ENCODE assay signal across 29 cellular contexts in the genomic region with DNA sequence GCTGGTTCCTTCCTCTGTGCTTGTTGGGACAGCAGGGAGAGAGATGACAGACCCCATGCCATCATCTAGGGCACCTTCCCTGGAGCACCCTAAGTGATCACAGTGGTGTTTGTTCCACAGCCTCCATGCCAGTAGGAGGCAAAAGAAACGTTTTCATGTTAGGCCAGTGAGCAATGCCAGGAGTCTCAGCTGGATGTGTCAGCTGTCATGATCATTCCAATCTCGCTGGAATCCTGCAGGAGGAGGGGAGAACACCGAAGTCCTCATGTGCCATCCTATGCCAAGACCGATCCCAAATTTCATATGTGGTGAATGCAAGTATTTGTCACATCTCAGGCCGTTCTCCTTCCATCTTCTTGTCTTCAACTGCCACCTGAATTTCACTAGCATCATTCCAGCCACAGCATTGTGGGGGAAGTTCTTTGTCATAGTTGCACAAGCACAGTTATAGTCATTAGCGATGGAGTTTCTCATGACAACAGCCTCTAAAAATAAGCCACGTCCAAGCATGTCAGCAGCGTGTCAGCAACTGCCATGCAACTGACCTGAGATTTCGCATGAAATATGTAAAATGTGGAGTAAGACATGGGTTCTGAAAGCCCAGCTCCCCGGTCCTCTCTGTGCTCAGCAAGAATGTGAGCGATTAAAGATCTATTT.
A peak's percentile ranks its signal among the peaks of the same experiment; 100 is the strongest.
DNase-seq lines count a peak whose midpoint lies in the region; ATAC-seq and TF ChIP-seq lines count a peak whose summit lies in the region.
"Had no signal": no experiment of that assay in that cellular context is flagged by ENCODE, and none has a peak within 500 bp of the region (broad histone marks: within the 10 kb centered on the region; RNA-seq: fewer than 3 reads in every experiment).

No MANE protein-coding gene starts in this region.

- peaks cover 28% of the 10 kb centered on the region for H3K36me3 Mint-ChIP-seq in Calu3 (ENCODE audit: insufficient read depth, unreplicated experiment)
- H3K36me3 Mint-ChIP-seq in HFFc6 (ENCODE audit: low read depth), result no peaks in the 10 kb centered on the region; the same call in 1 of the 2 replicates
- no peaks in the 10 kb centered on the region for H3K36me3 Mint-ChIP-seq in neural progenitor cell
- H3K36me3 Mint-ChIP-seq: natural killer cell treated with Interleukin-12 subunit alpha and Interleukin-12 subunit beta and Interleukin-15 and Interleukin-18, amount 100 ng/mL, for 72 hours had no signal

- TF ChIP-seq CTCF in Calu3 (IDR thresholded peaks at IDR 0.05; ENCODE audit: unreplicated experiment) (no peak), HFFc6 (IDR thresholded peaks at IDR 0.05) (no peak), neural progenitor cell (IDR thresholded peaks at IDR 0.05) (no peak)

- peaks cover 7% of the 10 kb centered on the region for H3K4me1 ChIP-seq in neural progenitor cell

- H3K4me3 Mint-ChIP-seq in Calu3 (ENCODE audit: low read depth, unreplicated experiment) (no peak overlapping the region), HFFc6 (no peak overlapping the region), neural progenitor cell (no peak overlapping the region)
- H3K4me3 Mint-ChIP-seq: activated naive CD8-positive, alpha-beta T cell treated with anti-CD3 and anti-CD28 coated beads, Interleukin-2, amount 50 U/mL, for 24 hours; activated T-cell treated with anti-CD3 and anti-CD28 coated beads, Interleukin-2, amount 50 U/mL, for 24 hours; natural killer cell treated with Interleukin-12 subunit alpha and Interleukin-12 subunit beta and Interleukin-15 and Interleukin-18, amount 100 ng/mL, for 72 hours had no signal

- no peaks in the 10 kb centered on the region for H4K20me1 ChIP-seq in neural progenitor cell (ENCODE audit: low read depth)

- CTCF ChIA-PET in Calu3 (lab: Charles Lee), result no interaction called here

- H2AFZ ChIP-seq in neural progenitor cell (replicated peaks), result no peak overlapping the region

- H3K4me2 ChIP-seq in neural progenitor cell, result no peak overlapping the region

- no peaks in the 10 kb centered on the region for H3K79me2 ChIP-seq in neural progenitor cell (ENCODE audit: low read depth)

- H3K27ac ChIP-seq in neural progenitor cell, result no peak overlapping the region
- H3K27ac ChIP-seq: skin epidermis, upper lobe of left lung had no signal

- ATAC-seq in HG02970 (IDR thresholded peaks at IDR 0.05; ENCODE audit: low FRiP score, unreplicated experiment), result no peak
- ATAC-seq: activated naive CD8-positive, alpha-beta T cell treated with anti-CD3 and anti-CD28 coated beads, Interleukin-2, amount 50 U/mL, for 24 hours; natural killer cell treated with Interleukin-12 subunit alpha and Interleukin-12 subunit beta and Interleukin-15 and Interleukin-18, amount 100 ng/mL, for 72 hours had no signal

- H3K9me3 ChIP-seq in neural progenitor cell (ENCODE audit: low read depth), result no peaks in the 10 kb centered on the region
- H3K9me3 ChIP-seq: Caco-2, MG63, upper lobe of left lung had no signal

- no peaks in the 10 kb centered on the region for H3K27me3 Mint-ChIP-seq in Calu3 (ENCODE audit: unreplicated experiment)
- H3K27me3 Mint-ChIP-seq in HFFc6 (ENCODE audit: insufficient read depth), result peaks cover 5% of the 10 kb centered on the region
- peaks cover 10% of the 10 kb centered on the region for H3K27me3 Mint-ChIP-seq in neural progenitor cell (ENCODE audit: insufficient read depth, low read depth)

- no peaks in the 10 kb centered on the region for H3K27me3 ChIP-seq in neural progenitor cell
- H3K27me3 ChIP-seq: MG63, upper lobe of left lung had no signal

- H3K27ac Mint-ChIP-seq in Calu3 (ENCODE audit: unreplicated experiment) (peak overlapping the region; percentile 20), HFFc6 (peak overlapping the region; percentile 44), neural progenitor cell (peak overlapping the region; percentile 21)
- H3K27ac Mint-ChIP-seq: activated naive CD8-positive, alpha-beta T cell treated with anti-CD3 and anti-CD28 coated beads, Interleukin-2, amount 50 U/mL, for 24 hours; activated T-cell treated with anti-CD3 and anti-CD28 coated beads, Interleukin-2, amount 50 U/mL, for 24 hours; natural killer cell treated with Interleukin-12 subunit alpha and Interleukin-12 subunit beta and Interleukin-15 and Interleukin-18, amount 100 ng/mL, for 72 hours had no signal

- no peak overlapping the region for H3K4me3 ChIP-seq in neural progenitor cell
- H3K4me3 ChIP-seq: MG63, skin epidermis, upper lobe of left lung had no signal

- H3K4me1 Mint-ChIP-seq in Calu3 (ENCODE audit: low read depth, unreplicated experiment) (peaks cover 55% of the 10 kb centered on the region), HFFc6 (ENCODE audit: low read depth) (no peaks in the 10 kb centered on the region), neural progenitor cell (peaks cover 21% of the 10 kb centered on the region)
- H3K4me1 Mint-ChIP-seq: activated naive CD8-positive, alpha-beta T cell treated with anti-CD3 and anti-CD28 coated beads, Interleukin-2, amount 50 U/mL, for 24 hours had no signal

- peaks cover 6% of the 10 kb centered on the region for H3F3A ChIP-seq in neural progenitor cell (ENCODE audit: low read depth)

- DNase-seq in Calu3 (no peak), HFFc6 (no peak), amniotic epithelial cell (ENCODE audit: low read depth) (peak; percentile 6), neural progenitor cell (ENCODE audit: low spot score) (no peak), COR-L47 (lab: John Stamatoyannopoulos, UW) (no peak)
- no peak for DNase-seq in activated effector memory CD4-positive, alpha-beta T cell treated with anti-CD3 and anti-CD28 coated beads, Interleukin-2, amount 50 U/mL, for 16 hours
- DNase-seq: activated CD4-positive, alpha-beta T cell treated with anti-CD3 and anti-CD28 coated beads, Interleukin-2, amount 50 U/mL, for 1 hour; activated CD4-positive, CD25-positive, alpha-beta regulatory T cell; activated gamma-delta T cell treated with Interleukin-2 at 50 U/mL for 16 hours; activated naive CD8-positive, alpha-beta T cell treated with anti-CD3 and anti-CD28 coated beads, Interleukin-2, amount 50 U/mL, for 24 hours; activated T-cell treated with anti-CD3 and anti-CD28 coated beads, Interleukin-2, amount 50 U/mL, for 24 hours; C1 segment of cervical spinal cord; Caco-2; central memory CD4-positive, alpha-beta T cell; cortex of kidney; DMS79; effector memory CD4-positive, alpha-beta T cell; erythroblast; head of caudate nucleus; islet precursor cell; KG1; MG63; NCI-H146; NCI-H226; stimulated activated naive CD4-positive, alpha-beta T cell; upper lobe of left lung had no signal

- no TSS peak for BruUV-seq in Calu3 (replicated peaks; lab: Mats Ljungman, UMichigan)

- no peak overlapping the region for H3K9ac ChIP-seq in neural progenitor cell

- intact Hi-C loops in Calu3 (cut with micrococcal nuclease; ENCODE audit: unreplicated experiment), result no loop called here

- H3K9me3 Mint-ChIP-seq in Calu3 (ENCODE audit: low read depth, unreplicated experiment), result peaks cover 1% of the 10 kb centered on the region
- no peaks in the 10 kb centered on the region for H3K9me3 Mint-ChIP-seq in HFFc6
- H3K9me3 Mint-ChIP-seq in neural progenitor cell, result peaks cover 5% of the 10 kb centered on the region
- H3K9me3 Mint-ChIP-seq: activated naive CD8-positive, alpha-beta T cell treated with anti-CD3 and anti-CD28 coated beads, Interleukin-2, amount 50 U/mL, for 24 hours; activated T-cell treated with anti-CD3 and anti-CD28 coated beads, Interleukin-2, amount 50 U/mL, for 24 hours; natural killer cell treated with Interleukin-12 subunit alpha and Interleukin-12 subunit beta and Interleukin-15 and Interleukin-18, amount 100 ng/mL, for 72 hours had no signal

- no peaks in the 10 kb centered on the region for H3K36me3 ChIP-seq in neural progenitor cell
- H3K36me3 ChIP-seq: MG63, upper lobe of left lung had no signal
